Comparison of ENCODE assay signal across 22 cellular contexts in genomic region chr6:167762259-167762962, GRCh38.
DNase-seq lines count a peak whose midpoint lies in the region; ATAC-seq, FAIRE-seq and TF ChIP-seq lines count a peak whose summit lies in the region.
"Had no signal": no experiment of that assay in that cellular context is flagged by ENCODE, and none has a peak within 500 bp of the region (broad histone marks: within the 10 kb centered on the region; RNA-seq: fewer than 3 reads in every experiment).

No MANE protein-coding gene starts in this region.

- H3K9me3 ChIP-seq in small intestine (ENCODE audit: control insufficient read depth, low read depth), result no peaks in the 10 kb centered on the region
- H3K9me3 ChIP-seq: tibial artery had no signal

- H3K4me1 ChIP-seq in small intestine (ENCODE audit: control insufficient read depth in 2 of 2, insufficient read depth in 1 of 2, low read depth in 1 of 2, low read length in 1 of 2), result no peaks in the 10 kb centered on the region
- H3K4me1 ChIP-seq: neural progenitor cell had no signal

- H3K27me3 ChIP-seq in dorsolateral prefrontal cortex, result no peaks in the 10 kb centered on the region
- H3K27me3 ChIP-seq in small intestine (ENCODE audit: control insufficient read depth in 2 of 2, insufficient read depth in 2 of 2, low read length in 2 of 2), result no peaks in the 10 kb centered on the region
- H3K27me3 ChIP-seq: neural progenitor cell, tibial artery had no signal

- H3K36me3 ChIP-seq in small intestine (ENCODE audit: control insufficient read depth in 2 of 2, insufficient read depth in 2 of 2, low read length in 2 of 2), result no peaks in the 10 kb centered on the region
- H3K36me3 ChIP-seq: neural progenitor cell, tibial artery, WERI-Rb-1 had no signal

- peak; percentile 71 for ATAC-seq in left lobe of liver
- ATAC-seq in stimulated activated naive CD8-positive, alpha-beta T cell treated with anti-CD3 and anti-CD28 coated beads, Interleukin-15, Interleukin-2, amounts not matched to agents 100 U/mL and 50 U/mL, for 24 hours, result no peak
- no peak for ATAC-seq in HG02885 (IDR thresholded peaks at IDR 0.05; ENCODE audit: poor library complexity, unreplicated experiment)
- ATAC-seq: T-helper 17 cell had no signal

- intact Hi-C loops in dorsolateral prefrontal cortex (cut with DNase I), result no loop called here

- FAIRE-seq in small intestine (lab: Jason Lieb, UNC), result no peak
- FAIRE-seq: kidney had no signal

- peak overlapping the region in 32 of 59 donors; percentile 0 to 49 (median 28) for H3K4me3 ChIP-seq in dorsolateral prefrontal cortex
- H3K4me3 ChIP-seq in small intestine (ENCODE audit: low read depth in 1 of 2, low read length in 2 of 2), result no peak overlapping the region
- H3K4me3 ChIP-seq: neural progenitor cell, tibial artery had no signal

- TF ChIP-seq CTCF in dorsolateral prefrontal cortex (IDR thresholded peaks at IDR 0.05 in 54 of 56, conservative IDR thresholded peaks at IDR 0.05 in 2 of 56; ENCODE audit: low read depth in 1 of 56, partially characterized antibody in 56 of 56), result peak in 1 of 56 donors; percentile 10

- WGBS in small intestine, 3 donors, result 22 to 68% (median 37%) methylated on average over 9 of the region's 9 CpGs

- DNase-seq in SK-MEL-5 (ENCODE audit: low read depth, low spot score) (peak; percentile 74), dorsolateral prefrontal cortex (peak in 3 of 10 donors; percentile 33 to 68 (median 57)), left lobe of liver (ENCODE audit: low spot score) (peak; percentile 87), small intestine (peak; percentile 78), DMS114 treated with DMSO at 0.1 percent for 48 hours (lab: John Stamatoyannopoulos, UW; ENCODE audit: unreplicated experiment) (no peak)
- DNase-seq in stimulated activated naive CD8-positive, alpha-beta T cell treated with anti-CD3 and anti-CD28 coated beads, Interleukin-15, Interleukin-2, amounts not matched to agents 100 U/mL and 50 U/mL, for 24 hours, result no peak
- DNase-seq: activated CD4-positive, alpha-beta T cell treated with anti-CD3 and anti-CD28 coated beads, Interleukin-2, amount 50 U/mL, for 48 hours; activated gamma-delta T cell treated with Interleukin-2 at 50 U/mL for 16 hours; AML-193; COR-L47; EL; kidney; NCI-H526 treated with DMSO at 0.1 percent for 48 hours; OCI-M1; SIG-M5; stimulated activated CD4-positive, alpha-beta T cell treated with anti-CD3 and anti-CD28 coated beads, Interleukin-15, amount 100 ng/mL, for 24 hours; T-helper 17 cell; tibial artery; WERI-Rb-1 had no signal

- in situ Hi-C loops in SK-MEL-5 (cut with HindIII; ENCODE audit: low pct_unique_long_range_greater_than_20kb, low sequenced_read_pairs), result no loop called here

- H3K27ac ChIP-seq in dorsolateral prefrontal cortex, result peak overlapping the region in 43 of 59 donors; percentile 0 to 88 (median 63)
- H3K27ac ChIP-seq in small intestine (ENCODE audit: low read depth in 1 of 2, low read length in 1 of 2), result no peak overlapping the region
- H3K27ac ChIP-seq: KMS-11, neural progenitor cell, WERI-Rb-1 had no signal

Comparison
In these comparisons a context has a peak if more than half of its experiments do, and no peak if none do; other contexts are left out.
1. DNase-seq: peak in SK-MEL-5 (single experiment), left lobe of liver (single experiment) and small intestine (single experiment); none in stimulated activated naive CD8-positive, alpha-beta T cell treated with anti-CD3 and anti-CD28 coated beads, Interleukin-15, Interleukin-2, amounts not matched to agents 100 U/mL and 50 U/mL, for 24 hours (single experiment) and DMS114 treated with DMSO at 0.1 percent for 48 hours (single experiment).
2. H3K27ac ChIP-seq: peak in dorsolateral prefrontal cortex (43 of 59); none in small intestine (0 of 2).
3. H3K4me3 ChIP-seq: peak in dorsolateral prefrontal cortex (32 of 59); none in small intestine (0 of 2).